Comparison of ENCODE assay signal across 8 cellular contexts in genomic region chr12:64452559-64453329, GRCh38. TPM values are rescaled to one million over a fixed set of nuclear protein-coding genes. Genes with fewer than 3 reads are reported as not detected.
A peak's percentile ranks its signal among the peaks of the same experiment; 100 is the strongest.
DNase-seq lines count a peak whose midpoint lies in the region; ATAC-seq and TF ChIP-seq lines count a peak whose summit lies in the region.

No MANE protein-coding gene starts in this region.

- no peaks in the 10 kb centered on the region for H3K27me3 Mint-ChIP-seq in activated T-cell treated with anti-CD3 and anti-CD28 coated beads, Interleukin-2, amount 50 U/mL, for 4 hours (ENCODE audit: low read depth)
- no peaks in the 10 kb centered on the region for H3K27me3 Mint-ChIP-seq in T-helper 2 cell treated with Interferon-gamma antibody and Interleukin-4, amounts not matched to agents 5 μg/mL and 100 μg/mL, for 36 hours (ENCODE audit: low read depth)

- no peaks in the 10 kb centered on the region for H3K9me2 ChIP-seq in Karpas-422 (replicated peaks; ENCODE audit: insufficient read depth, low read length)

- H2AFZ ChIP-seq in Karpas-422 (ENCODE audit: low read length), result peak overlapping the region; percentile 6; the same call in 1 of the 2 replicates

- WGBS in aorta, 2 donors, result 0 to 1% methylated on average over 16 of the region's 16 CpGs

- no peak for DNase-seq in activated T-cell treated with anti-CD3 and anti-CD28 coated beads, Interleukin-2, amount 50 U/mL, for 4 hours
- no peak for DNase-seq in activated T-cell treated with anti-CD3 and anti-CD28 coated beads, Interleukin-2, amount 50 U/mL, for 1 hour
- peak; percentile 73 for DNase-seq in Karpas-422
- no peak for DNase-seq in T-helper 2 cell treated with Interferon-gamma antibody and Interleukin-4, amounts not matched to agents 5 μg/mL and 100 μg/mL, for 36 hours (ENCODE audit: low spot score)
- peak; percentile 63 to 80 for DNase-seq in erythroblast (lab: John Stamatoyannopoulos, UW)
- peak; percentile 34 for DNase-seq in mucosa of gallbladder (ENCODE audit: low spot score)
- no peak for DNase-seq in aorta
- DNase-seq in T1000 (lab: John Stamatoyannopoulos, UW), result no peak

- H3K9me3 ChIP-seq in Karpas-422 (ENCODE audit: low read length), result no peaks in the 10 kb centered on the region
- no peaks in the 10 kb centered on the region for H3K9me3 ChIP-seq in aorta (ENCODE audit: control insufficient read depth, low read length)

- peak overlapping the region; percentile 91 for H3K27ac Mint-ChIP-seq in T-helper 2 cell treated with Interferon-gamma antibody and Interleukin-4, amounts not matched to agents 5 μg/mL and 100 μg/mL, for 36 hours

- peaks cover 55% of the 10 kb centered on the region for H3K4me1 Mint-ChIP-seq in activated T-cell treated with anti-CD3 and anti-CD28 coated beads, Interleukin-2, amount 50 U/mL, for 4 hours (ENCODE audit: low read depth)
- peaks cover 45% of the 10 kb centered on the region for H3K4me1 Mint-ChIP-seq in T-helper 2 cell treated with Interferon-gamma antibody and Interleukin-4, amounts not matched to agents 5 μg/mL and 100 μg/mL, for 36 hours (ENCODE audit: low read depth)

- peak overlapping the region; percentile 84 for H3K4me3 ChIP-seq in Karpas-422 (ENCODE audit: low read length)
- H3K4me3 ChIP-seq in aorta (ENCODE audit: low read length in 2 of 2), result peak overlapping the region; percentile 24 to 96

- H3K4me2 ChIP-seq in Karpas-422 (ENCODE audit: low read depth, low read length, poor library complexity, severe bottlenecking), result peak overlapping the region; percentile 94

- H3K36me3 ChIP-seq in Karpas-422 (ENCODE audit: insufficient read depth, low read length) (peaks cover 18% of the 10 kb centered on the region; the same call in 1 of the 2 replicates), aorta (ENCODE audit: control insufficient read depth in 1 of 2, insufficient read depth in 2 of 2, low read length in 1 of 2) (peaks cover 0 to 5% of the 10 kb centered on the region in 2 donors)

- intact Hi-C loops in aorta (cut with DNase I), result loop anchor here in 1 of 2 donors (5.0 kb wide), 1 partner anchor 45 kb away; no protein-coding TSS in a partner anchor

- no peaks in the 10 kb centered on the region for H3K9me3 Mint-ChIP-seq in activated T-cell treated with anti-CD3 and anti-CD28 coated beads, Interleukin-2, amount 50 U/mL, for 4 hours
- no peaks in the 10 kb centered on the region for H3K9me3 Mint-ChIP-seq in T-helper 2 cell treated with Interferon-gamma antibody and Interleukin-4, amounts not matched to agents 5 μg/mL and 100 μg/mL, for 36 hours

- peak; percentile 40 for TF ChIP-seq POLR2A in erythroblast (IDR thresholded peaks at IDR 0.05; ENCODE audit: low read length)

- peaks cover 16% of the 10 kb centered on the region for H3K36me3 Mint-ChIP-seq in activated T-cell treated with anti-CD3 and anti-CD28 coated beads, Interleukin-2, amount 50 U/mL, for 4 hours (ENCODE audit: insufficient read depth)
- peaks cover 25% of the 10 kb centered on the region for H3K36me3 Mint-ChIP-seq in T-helper 2 cell treated with Interferon-gamma antibody and Interleukin-4, amounts not matched to agents 5 μg/mL and 100 μg/mL, for 36 hours (ENCODE audit: low read depth)

- peaks cover 43% of the 10 kb centered on the region for H3K4me1 ChIP-seq in Karpas-422 (ENCODE audit: low read length)
- H3K4me1 ChIP-seq in aorta (ENCODE audit: control insufficient read depth in 1 of 2, insufficient read depth in 2 of 2, low read length in 2 of 2), result no peaks in the 10 kb centered on the region

- peaks cover 9% of the 10 kb centered on the region for H4K20me1 ChIP-seq in Karpas-422 (ENCODE audit: insufficient read depth, low read depth, low read length)

- H3K27me3 ChIP-seq in Karpas-422 (ENCODE audit: low read length) (no peaks in the 10 kb centered on the region), aorta (ENCODE audit: control insufficient read depth in 1 of 2, insufficient read depth in 2 of 2, low read length in 1 of 2) (no peaks in the 10 kb centered on the region)

- H3K79me2 ChIP-seq in Karpas-422 (ENCODE audit: low read length), result peaks cover 71% of the 10 kb centered on the region

- H3K4me3 Mint-ChIP-seq in activated T-cell treated with anti-CD3 and anti-CD28 coated beads, Interleukin-2, amount 50 U/mL, for 4 hours, result peak overlapping the region; percentile 91
- peak overlapping the region; percentile 94 for H3K4me3 Mint-ChIP-seq in T-helper 2 cell treated with Interferon-gamma antibody and Interleukin-4, amounts not matched to agents 5 μg/mL and 100 μg/mL, for 36 hours

- H3K9ac ChIP-seq in Karpas-422 (ENCODE audit: low read length), result peak overlapping the region; percentile 89

- peak overlapping the region; percentile 48 for H3K27ac ChIP-seq in Karpas-422 (ENCODE audit: low read length)
- H3K27ac ChIP-seq in aorta (ENCODE audit: low read depth in 1 of 2, low read length in 2 of 2), result peak overlapping the region; percentile 79 to 92

- ATAC-seq in activated T-cell treated with anti-CD3 and anti-CD28 coated beads, Interleukin-2, amount 50 U/mL, for 4 hours, result peak in 1 of 2 donors; percentile 10
- ATAC-seq in aorta (ENCODE audit: low FRiP score), result peak; percentile 59

RNA-seq across cellular contexts. Expression of gene TBK1, which starts 0.8 kb away (rescaled TPM):
- total RNA-seq in activated T-cell treated with anti-CD3 and anti-CD28 coated beads, Interleukin-2, amount 50 U/mL, for 4 hours, result 10 to 100 TPM; 15.1 to 20.5 (median 15.4) TPM
- 23.9 and 43.8 TPM in 2 replicates for total RNA-seq in Karpas-422 (2014; rRNA removed; shearing (Covaris generic); ENCODE audit: low replicate concordance)
- total RNA-seq in mucosa of gallbladder (23.6 TPM), aorta (10 to 100 TPM; 25.9 to 32.8 TPM)
- polyA plus RNA-seq in aorta, result 10 to 100 TPM; 10.9 to 19.1 TPM

RNA-seq across cellular contexts. Expression of gene XPOT, which starts 48.6 kb away (rescaled TPM):
- total RNA-seq in activated T-cell treated with anti-CD3 and anti-CD28 coated beads, Interleukin-2, amount 50 U/mL, for 4 hours, result 100 to 1,000 TPM; 130 to 143 (median 132) TPM
- total RNA-seq in Karpas-422 (2014; rRNA removed; shearing (Covaris generic); ENCODE audit: low replicate concordance), result 87.3 and 169 TPM in 2 replicates
- total RNA-seq in mucosa of gallbladder (32.8 TPM), aorta (10 to 100 TPM; 49.7 to 53.9 TPM)
- polyA plus RNA-seq in aorta, result 10 to 100 TPM; 18.2 to 22.9 TPM

Comparison
In these comparisons a context has a peak if more than half of its experiments do, and no peak if none do; other contexts are left out.
1. DNase-seq: peak in Karpas-422 (single experiment), erythroblast (2 of 2) and mucosa of gallbladder (single experiment); none in activated T-cell treated with anti-CD3 and anti-CD28 coated beads, Interleukin-2, amount 50 U/mL, for 4 hours (single experiment), activated T-cell treated with anti-CD3 and anti-CD28 coated beads, Interleukin-2, amount 50 U/mL, for 1 hour (single experiment), T-helper 2 cell treated with Interferon-gamma antibody and Interleukin-4, amounts not matched to agents 5 μg/mL and 100 μg/mL, for 36 hours (single experiment), aorta (0 of 2) and T1000 (single experiment).